1 cellular context compared by ENCODE assay signal in the genomic region with DNA sequence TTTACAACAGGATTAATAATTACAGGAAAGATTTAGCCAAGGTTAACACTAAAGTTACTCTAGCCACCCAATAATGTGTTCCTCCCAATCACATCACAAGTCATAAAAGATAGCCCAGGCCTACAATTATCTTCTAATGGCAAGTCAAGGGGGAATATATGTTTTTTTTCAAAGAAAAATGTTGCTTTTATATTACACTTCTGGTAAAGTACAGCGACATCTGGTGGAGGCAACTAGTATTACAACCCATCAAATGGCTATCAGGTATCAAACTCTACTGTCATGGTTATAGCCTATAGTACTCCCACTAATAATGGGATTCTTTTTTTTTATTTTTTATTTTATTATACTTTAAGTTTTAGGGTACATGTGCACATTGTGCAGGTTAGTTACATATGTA.
A peak's percentile ranks its signal among the peaks of the same experiment; 100 is the strongest.
TF ChIP-seq lines count a peak whose summit lies in the region.

No MANE protein-coding gene starts in this region.

TF ChIP-seq in K562, 482 proteins besides CTCF, POLR2A, EP300 and RAD21 (continued from another document):
- TF ChIP-seq CBX5 (IDR thresholded peaks at IDR 0.05; ENCODE audit: borderline replicate concordance, low read depth) (peak; percentile 63; the same call in 1 of the 2 replicates), ZNF696 (CRISPR knock-in tag; conservative IDR thresholded peaks at IDR 0.05) (no peak), FOXO4 (CRISPR knock-in tag; IDR thresholded peaks at IDR 0.05) (no peak), ZNF175 (CRISPR knock-in tag; IDR thresholded peaks at IDR 0.05; ENCODE audit: low read depth) (no peak)
- TF ChIP-seq, protein P1, sequence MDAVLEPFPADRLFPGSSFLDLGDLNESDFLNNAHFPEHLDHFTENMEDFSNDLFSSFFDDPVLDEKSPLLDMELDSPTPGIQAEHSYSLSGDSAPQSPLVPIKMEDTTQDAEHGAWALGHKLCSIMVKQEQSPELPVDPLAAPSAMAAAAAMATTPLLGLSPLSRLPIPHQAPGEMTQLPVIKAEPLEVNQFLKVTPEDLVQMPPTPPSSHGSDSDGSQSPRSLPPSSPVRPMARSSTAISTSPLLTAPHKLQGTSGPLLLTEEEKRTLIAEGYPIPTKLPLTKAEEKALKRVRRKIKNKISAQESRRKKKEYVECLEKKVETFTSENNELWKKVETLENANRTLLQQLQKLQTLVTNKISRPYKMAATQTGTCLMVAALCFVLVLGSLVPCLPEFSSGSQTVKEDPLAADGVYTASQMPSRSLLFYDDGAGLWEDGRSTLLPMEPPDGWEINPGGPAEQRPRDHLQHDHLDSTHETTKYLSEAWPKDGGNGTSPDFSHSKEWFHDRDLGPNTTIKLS (IDR thresholded peaks at IDR 0.05; ENCODE audit: borderline replicate concordance, low read depth): no peak
